In genomic region chr6:162777091-162777490, GRCh38 we compare ENCODE assay signal across 33 cellular contexts. TPM values are rescaled to one million over a fixed set of nuclear protein-coding genes. Genes with fewer than 3 reads are reported as not detected.
"Had no signal": no experiment of that assay in that cellular context is flagged by ENCODE, and none has a peak within 500 bp of the region (broad histone marks: within the 10 kb centered on the region; RNA-seq: fewer than 3 reads in every experiment).

No MANE protein-coding gene starts in this region.

- H3K27ac ChIP-seq: adrenal gland, ascending aorta, breast epithelium, cardiac muscle cell, coronary artery, dorsolateral prefrontal cortex, epithelial cell of prostate, esophagus squamous epithelium, gastroesophageal sphincter had no signal

- ATAC-seq: activated CD4-positive, alpha-beta T cell treated with anti-CD3 and anti-CD28 coated beads for 36 hours; activated CD8-positive, alpha-beta memory T cell treated with anti-CD3 and anti-CD28 coated beads, Interleukin-2, amount 10 ng/mL, durations not matched to agents 7 days and 5 days; activated CD8-positive, alpha-beta T cell treated with anti-CD3 and anti-CD28 coated beads, Interleukin-2, amount 10 ng/mL, durations not matched to agents 7 days and 5 days; activated naive CD8-positive, alpha-beta T cell treated with anti-CD3 and anti-CD28 coated beads, Interleukin-2, amount 50 U/mL, for 24 hours; gastroesophageal sphincter had no signal

- H3K4me1 ChIP-seq: adrenal gland, ascending aorta, breast epithelium, esophagus squamous epithelium, gastroesophageal sphincter had no signal

- H3K27me3 ChIP-seq: adrenal gland, ascending aorta, breast epithelium, cardiac muscle cell, dorsolateral prefrontal cortex, esophagus squamous epithelium, gastroesophageal sphincter had no signal

- H3K4me3 ChIP-seq: adrenal gland, ascending aorta, breast epithelium, cardiac muscle cell, coronary artery, dorsolateral prefrontal cortex, esophagus squamous epithelium, gastroesophageal sphincter had no signal

- DNase-seq: activated CD4-positive, alpha-beta memory T cell treated with anti-CD3 and anti-CD28 coated beads for 36 hours; activated CD4-positive, alpha-beta T cell treated with anti-CD3 and anti-CD28 coated beads for 36 hours; activated CD4-positive, alpha-beta T cell treated with anti-CD3 and anti-CD28 coated beads, Interleukin-2, amount 10 ng/mL, durations not matched to agents 24 days and 14 days; activated CD4-positive, CD25-positive, alpha-beta regulatory T cell; activated CD4-positive, CD25-positive, alpha-beta regulatory T cell treated with anti-CD3 and anti-CD28 coated beads, Interleukin-2, amount 50 U/mL, for 72 hours; activated CD8-positive, alpha-beta memory T cell treated with anti-CD3 and anti-CD28 coated beads, Interleukin-2, amount 10 ng/mL, durations not matched to agents 7 days and 5 days; activated CD8-positive, alpha-beta memory T cell treated with anti-CD3 and anti-CD28 coated beads, Interleukin-2, amount 50 U/mL, for 4 hours; activated CD8-positive, alpha-beta T cell treated with anti-CD3 and anti-CD28 coated beads, Interleukin-2, amount 10 ng/mL, durations not matched to agents 7 days and 5 days; activated effector memory CD4-positive, alpha-beta T cell treated with anti-CD3 and anti-CD28 coated beads, Interleukin-2, amount 50 U/mL, for 16 hours; activated naive CD4-positive, alpha-beta T cell treated with anti-CD3 and anti-CD28 coated beads for 36 hours; activated naive CD8-positive, alpha-beta T cell treated with anti-CD3 and anti-CD28 coated beads for 36 hours; activated naive CD8-positive, alpha-beta T cell treated with anti-CD3 and anti-CD28 coated beads, Interleukin-2, amount 50 U/mL, for 24 hours; activated T-cell treated with anti-CD3 and anti-CD28 coated beads, Interleukin-2, amount 50 U/mL, for 1 hour; activated T-cell treated with anti-CD3 and anti-CD28 coated beads, Interleukin-2, amount 50 U/mL, for 48 hours; adrenal gland; amygdala; dorsolateral prefrontal cortex; effector memory CD4-positive, alpha-beta T cell; esophagus squamous epithelium; foreskin melanocyte; head of caudate nucleus; T-helper 2 cell had no signal

- H3K36me3 ChIP-seq: adrenal gland, ascending aorta, breast epithelium, cardiac muscle cell, esophagus squamous epithelium, gastroesophageal sphincter had no signal

RNA-seq across cellular contexts. Expression of gene PACRG, which starts 49.3 kb away (rescaled TPM):
- total RNA-seq: activated CD4-positive, alpha-beta memory T cell treated with anti-CD3 and anti-CD28 coated beads for 36 hours; activated CD4-positive, alpha-beta T cell treated with anti-CD3 and anti-CD28 coated beads for 36 hours; activated CD4-positive, alpha-beta T cell treated with anti-CD3 and anti-CD28 coated beads, Interleukin-2, amount 10 ng/mL, durations not matched to agents 24 days and 14 days; activated CD8-positive, alpha-beta memory T cell treated with anti-CD3 and anti-CD28 coated beads for 36 hours; activated CD8-positive, alpha-beta memory T cell treated with anti-CD3 and anti-CD28 coated beads, Interleukin-2, amount 10 ng/mL, durations not matched to agents 7 days and 5 days; activated naive CD4-positive, alpha-beta T cell treated with anti-CD3 and anti-CD28 coated beads for 36 hours; activated T-helper 2 cell treated with anti-CD3 and anti-CD28 coated beads, Interferon-gamma antibody, Interleukin-2, Interleukin-4, amounts not matched to agents 10 μg/mL and 5 μg/mL and 100 μg/mL, durations not matched to agents 14 hours and 24 hours and 36 hours; ascending aorta; endothelial cell of umbilical vein; T-helper 1 cell treated with Interleukin-12 subunit alpha and Interleukin-12 subunit beta and Interleukin-4 antibody, amounts not matched to agents 30 ng/mL and 1 ng/mL, for 36 hours had no signal

RNA-seq across cellular contexts. Expression of gene PRKN, which starts 49.5 kb away (rescaled TPM):
- total RNA-seq: activated CD4-positive, alpha-beta T cell treated with anti-CD3 and anti-CD28 coated beads, Interleukin-2, amount 10 ng/mL, durations not matched to agents 24 days and 14 days; activated CD8-positive, alpha-beta memory T cell treated with anti-CD3 and anti-CD28 coated beads for 36 hours; activated CD8-positive, alpha-beta memory T cell treated with anti-CD3 and anti-CD28 coated beads, Interleukin-2, amount 10 ng/mL, durations not matched to agents 7 days and 5 days; activated T-helper 1 cell treated with anti-CD3 and anti-CD28 coated beads, Interleukin-12 subunit alpha, Interleukin-12 subunit beta, Interleukin-2, Interleukin-4 antibody, amounts not matched to agents 30 ng/mL and 10 ng/mL and 1 ng/mL, durations not matched to agents 14 hours and 24 hours and 36 hours; activated T-helper 2 cell treated with anti-CD3 and anti-CD28 coated beads, Interferon-gamma antibody, Interleukin-2, Interleukin-4, amounts not matched to agents 10 μg/mL and 5 μg/mL and 100 μg/mL, durations not matched to agents 14 hours and 24 hours and 36 hours; endothelial cell of umbilical vein; T-helper 1 cell treated with Interleukin-12 subunit alpha and Interleukin-12 subunit beta and Interleukin-4 antibody, amounts not matched to agents 30 ng/mL and 1 ng/mL, for 36 hours had no signal
